25 cellular contexts compared by ENCODE assay signal in the genomic region with DNA sequence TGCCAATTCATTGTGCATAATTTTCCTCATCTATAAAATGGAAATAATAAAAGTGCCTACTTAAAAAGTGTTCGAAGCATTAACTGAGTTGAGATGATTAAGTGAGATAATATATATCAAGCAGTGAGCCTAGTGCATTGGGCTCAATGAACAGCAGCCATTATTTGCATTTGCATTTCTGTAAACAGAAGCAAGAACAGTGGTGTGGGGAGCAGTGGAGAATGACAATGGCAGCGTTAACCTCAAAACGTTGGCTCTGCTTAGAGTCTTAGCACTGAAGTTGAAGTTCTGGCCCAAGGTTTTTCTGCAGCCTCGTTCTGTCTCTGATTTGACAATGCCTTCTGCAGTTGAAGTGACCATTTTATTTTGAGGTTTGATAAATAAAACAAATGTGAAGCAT.
DNase-seq lines count a peak whose midpoint lies in the region; ATAC-seq, FAIRE-seq and TF ChIP-seq lines count a peak whose summit lies in the region.
"Had no signal": no experiment of that assay in that cellular context is flagged by ENCODE, and none has a peak within 500 bp of the region (broad histone marks: within the 10 kb centered on the region; RNA-seq: fewer than 3 reads in every experiment).

No MANE protein-coding gene starts in this region.

- no peak overlapping the region for H3K18ac ChIP-seq in H1 (ENCODE audit: extremely low read depth, low read length)

- H2BK12ac ChIP-seq in H1 (ENCODE audit: low read depth, low read length): no peak overlapping the region

- H3K9ac ChIP-seq in NT2/D1 (ENCODE audit: insufficient read length, low read depth) (no peak overlapping the region), H1 (replicated peaks in 1 of 4; ENCODE audit: extremely low read depth in 1 of 4, low read depth in 3 of 4, low read length in 3 of 4) (no peak overlapping the region)
- H3K9ac ChIP-seq: BLaER1 had no signal

- H3K36me3 ChIP-seq in NT2/D1 (ENCODE audit: insufficient read depth, insufficient read length, low read length) (no peaks in the 10 kb centered on the region), H1 (ENCODE audit: control insufficient read depth in 2 of 4, insufficient read depth in 4 of 4, low read length in 3 of 4) (no peaks in the 10 kb centered on the region), WERI-Rb-1 (no peaks in the 10 kb centered on the region)
- H3K36me3 ChIP-seq: BE2C, BLaER1 had no signal

- no peaks in the 10 kb centered on the region for H3K79me1 ChIP-seq in H1 (ENCODE audit: low read depth, low read length)

- DNase-seq in NT2/D1 (ENCODE audit: low read depth, low spot score): peak; percentile 15
- no peak for DNase-seq in H1 (ENCODE audit: low read depth in 1 of 2, low spot score in 2 of 2)
- no peak for DNase-seq in GM13977 (ENCODE audit: low spot score)
- no peak for DNase-seq in WERI-Rb-1
- DNase-seq: 8988T; ACHN; BE2C; C1 segment of cervical spinal cord; CD4-positive, alpha-beta memory T cell; CD4-positive, CD25-positive, alpha-beta regulatory T cell; CD8-positive, alpha-beta memory T cell; COR-L47; DMS 273 treated with DMSO at 0.1 percent for 48 hours; DMS153; DMS53; DMS79; DND-41; EL; GDM1 had no signal

- H3K23me2 ChIP-seq in H1 (ENCODE audit: low read depth, low read length): no peaks in the 10 kb centered on the region

- H2AFZ ChIP-seq in H1 (ENCODE audit: low read length): no peak overlapping the region

- H3K9me3 ChIP-seq in NT2/D1 (ENCODE audit: insufficient read depth, low read length): no peaks in the 10 kb centered on the region
- no peaks in the 10 kb centered on the region for H3K9me3 ChIP-seq in H1 (ENCODE audit: insufficient read depth in 2 of 2, low read depth in 1 of 2, low read length in 1 of 2)
- no peaks in the 10 kb centered on the region for H3K9me3 ChIP-seq in WERI-Rb-1 (ENCODE audit: severe bottlenecking)
- H3K9me3 ChIP-seq: BE2C, BLaER1 had no signal

- ATAC-seq in HG03135 (IDR thresholded peaks at IDR 0.05; ENCODE audit: unreplicated experiment): no peak
- ATAC-seq: GM12878 had no signal

- H3K4me1 ChIP-seq in NT2/D1 (ENCODE audit: insufficient read depth, insufficient read length) (no peaks in the 10 kb centered on the region), H1 (replicated peaks in 1 of 4; ENCODE audit: control insufficient read depth in 3 of 4, insufficient read depth in 4 of 4, low read length in 3 of 4) (peaks cover 0 to 3% (median 1%) of the 10 kb centered on the region in 4 experiments; a peak in 4 of 7 replicates)
- H3K4me1 ChIP-seq: BE2C had no signal

- H3K14ac ChIP-seq in H1 (ENCODE audit: insufficient read length): no peak overlapping the region

- CTCF ChIA-PET in H1 (lab: Charles Lee; ENCODE audit: partially characterized antibody): no interaction called here

- no peak overlapping the region for H4K5ac ChIP-seq in H1 (ENCODE audit: insufficient read length, low read depth, low read length)

- no peak overlapping the region for H3K23ac ChIP-seq in H1 (ENCODE audit: insufficient read length)

- no peak for TF ChIP-seq EP300 in H1 (IDR thresholded peaks at IDR 0.05; ENCODE audit: borderline replicate concordance in 1 of 2, low read depth in 2 of 2, low read length in 2 of 2)

- H2BK15ac ChIP-seq in H1 (ENCODE audit: low read length): no peak overlapping the region

- H3K27me3 ChIP-seq in NT2/D1 (ENCODE audit: insufficient read depth, insufficient read length): no peaks in the 10 kb centered on the region
- H3K27me3 ChIP-seq in H1 (replicated peaks in 1 of 4; ENCODE audit: control insufficient read depth in 3 of 4, extremely low read depth in 1 of 4, insufficient read depth in 3 of 4, low read length in 3 of 4): no peaks in the 10 kb centered on the region
- H3K27me3 ChIP-seq in WERI-Rb-1 (ENCODE audit: insufficient read depth, low read depth, severe bottlenecking): no peaks in the 10 kb centered on the region
- H3K27me3 ChIP-seq: BE2C, BLaER1 had no signal

- no peak overlapping the region for H2AK5ac ChIP-seq in H1 (ENCODE audit: low read depth, low read length)

- no peak for TF ChIP-seq CTCF in H1 (IDR thresholded peaks at IDR 0.05; ENCODE audit: control extremely low read depth in 1 of 3, insufficient read depth in 1 of 3, low read depth in 1 of 3, low read length in 3 of 3)
- TF ChIP-seq CTCF in GM13977 (IDR thresholded peaks at IDR 0.05; ENCODE audit: extremely low read depth, insufficient read depth, missing control alignments): no peak
- no peak for TF ChIP-seq CTCF in WERI-Rb-1 (IDR thresholded peaks at IDR 0.05; ENCODE audit: low read depth, low read length)

- POLR2A ChIA-PET in H1 (lab: Charles Lee; ENCODE audit: partially characterized antibody): no interaction called here

- no peak for FAIRE-seq in H1 (lab: Jason Lieb, UNC)
- FAIRE-seq: A204.1, GM12878, GM12892, GM19239 had no signal

- whole genome bisulfite sequencing in H1 (ENCODE audit: extremely low coverage in 1 of 2, insufficient coverage in 1 of 2, insufficient read length in 1 of 2, insufficient replicate concordance in 2 of 2, low coverage in 1 of 2, low lambda C conversion rate in 2 of 2, missing lambda C conversion rate in 1 of 2), 2 experiments: 72% methylated on average over 4 of the region's 4 CpGs; no CpG with 5 or more reads in 1 of the 2 experiments

- no peak overlapping the region for H2BK5ac ChIP-seq in H1 (ENCODE audit: low read depth, low read length)

- H4K91ac ChIP-seq in H1 (replicated peaks; ENCODE audit: insufficient read length, low read length): no peak overlapping the region

- no peak overlapping the region for H3K4me3 ChIP-seq in NT2/D1 (ENCODE audit: insufficient read length, low read depth)
- H3K4me3 ChIP-seq in H1 (ENCODE audit: extremely low read depth in 1 of 4, insufficient read depth in 2 of 4, low read depth in 3 of 4, low read length in 4 of 4): no peak overlapping the region
- no peak overlapping the region for H3K4me3 ChIP-seq in WERI-Rb-1 (ENCODE audit: low read depth, low read length)
- H3K4me3 ChIP-seq: BLaER1, GM12878 had no signal

- no peak overlapping the region for H3K4me2 ChIP-seq in H1 (ENCODE audit: insufficient read depth in 1 of 2, low read depth in 2 of 2, low read length in 2 of 2)
- H3K4me2 ChIP-seq: BLaER1 had no signal

- H3K27ac ChIP-seq in H1 (ENCODE audit: low read depth, low read length) (no peak overlapping the region), WERI-Rb-1 (no peak overlapping the region)
- H3K27ac ChIP-seq: BLaER1 had no signal

- no peak overlapping the region for H2BK120ac ChIP-seq in H1 (replicated peaks; ENCODE audit: low read depth, low read length)

- H4K20me1 ChIP-seq in H1 (replicated peaks in 1 of 2; ENCODE audit: control insufficient read depth in 1 of 2, insufficient read depth in 2 of 2, low read length in 2 of 2): no peaks in the 10 kb centered on the region
- H4K20me1 ChIP-seq: BLaER1 had no signal

- H3K4ac ChIP-seq in H1 (replicated peaks; ENCODE audit: insufficient read length, low read depth, low read length): no peak overlapping the region

- in situ Hi-C loops in GM13977 (cut with MboI; ENCODE audit: low pct_unique_long_range_greater_than_20kb, low sequenced_read_pairs, unreplicated experiment): no loop called here

- no peaks in the 10 kb centered on the region for H3K79me2 ChIP-seq in H1 (ENCODE audit: control insufficient read depth in 1 of 2, insufficient read depth in 2 of 2, low read length in 2 of 2)

- TF ChIP-seq RAD21 in H1 (IDR thresholded peaks at IDR 0.05 in 1 of 2, conservative IDR thresholded peaks at IDR 0.05 in 1 of 2; ENCODE audit: low read depth in 2 of 2, low read length in 2 of 2): no peak

- no peak overlapping the region for H3K56ac ChIP-seq in H1 (replicated peaks; ENCODE audit: insufficient read length, low read depth, low read length)

- H2BK20ac ChIP-seq in H1 (ENCODE audit: low read length): no peak overlapping the region

- no peak for TF ChIP-seq POLR2A in H1 (IDR thresholded peaks at IDR 0.05; ENCODE audit: control extremely low read depth in 1 of 2, low read depth in 2 of 2, low read length in 2 of 2)

- no peak overlapping the region for H4K8ac ChIP-seq in H1 (ENCODE audit: extremely low read depth, insufficient read depth, low read length)

TF ChIP-seq in H1, 55 proteins besides CTCF, POLR2A, EP300 and RAD21:
- 0 out of 2 replicates have a peak, but pooled peaks have one; percentile 22 for TF ChIP-seq YY1 (IDR thresholded peaks at IDR 0.05; ENCODE audit: low read depth, low read length)
- no peak for TF ChIP-seq MAFK (IDR thresholded peaks at IDR 0.05; ENCODE audit: low read depth, low read length)
